25 cellular contexts compared by ENCODE assay signal in the genomic region with DNA sequence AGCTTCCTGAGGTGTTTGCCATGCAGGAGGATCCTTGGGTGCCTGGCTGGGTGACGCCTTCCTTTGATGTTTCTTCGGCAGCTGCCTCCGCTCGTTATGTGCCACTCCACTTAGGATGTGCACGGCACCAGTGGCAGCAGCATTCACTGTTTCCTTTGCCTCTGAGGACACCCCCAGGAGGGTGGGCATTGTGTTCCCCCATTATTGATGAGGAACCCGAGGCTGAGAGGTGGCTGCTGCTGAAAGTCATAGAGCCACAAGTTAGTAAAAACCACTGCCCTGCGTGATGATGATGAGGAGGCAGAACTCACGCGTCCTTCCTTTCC. TPM values are rescaled to one million over a fixed set of nuclear protein-coding genes. Genes with fewer than 3 reads are reported as not detected.
A peak's percentile ranks its signal among the peaks of the same experiment; 100 is the strongest.
DNase-seq lines count a peak whose midpoint lies in the region; ATAC-seq, FAIRE-seq and TF ChIP-seq lines count a peak whose summit lies in the region.
"Had no signal": no experiment of that assay in that cellular context is flagged by ENCODE, and none has a peak within 500 bp of the region (broad histone marks: within the 10 kb centered on the region; RNA-seq: fewer than 3 reads in every experiment).

No MANE protein-coding gene starts in this region.

- TF ChIP-seq CTCF in H1 (IDR thresholded peaks at IDR 0.05; ENCODE audit: control extremely low read depth in 1 of 3, insufficient read depth in 1 of 3, low read depth in 1 of 3, low read length in 3 of 3) (no peak), nephron (IDR thresholded peaks at IDR 0.05; ENCODE audit: unreplicated experiment in 3 of 3) (no peak)

- in situ Hi-C loops in ACHN (cut with HindIII; ENCODE audit: low pct_ligation_motif_present, low pct_unique_long_range_greater_than_20kb, low sequenced_read_pairs) (no loop called here), HAP-1 (cut with MboI; ENCODE audit: low sequenced_read_pairs) (no loop called here)

- H3K4me3 ChIP-seq in SJSA1 (peak overlapping the region; percentile 8; the same call in 1 of the 2 replicates), H1 (ENCODE audit: extremely low read depth in 1 of 4, insufficient read depth in 2 of 4, low read depth in 3 of 4, low read length in 4 of 4) (peak overlapping the region in 2 of 4 experiments; percentile 0 to 26; a peak in 2 of 8 replicates), HAP-1 (no peak overlapping the region)
- H3K4me3 ChIP-seq: breast epithelium, K562, mucosa of descending colon had no signal

- H3K23me2 ChIP-seq in H1 (ENCODE audit: low read depth, low read length): no peaks in the 10 kb centered on the region

- peak overlapping the region; percentile 99 for H2BK12ac ChIP-seq in H1 (ENCODE audit: low read depth, low read length)

- peak overlapping the region; percentile 95 for H4K91ac ChIP-seq in H1 (replicated peaks; ENCODE audit: insufficient read length, low read length)

- H3K4me1 ChIP-seq in SJSA1 (replicated peaks) (peaks cover 68% of the 10 kb centered on the region), H1 (replicated peaks in 1 of 4; ENCODE audit: control insufficient read depth in 3 of 4, insufficient read depth in 4 of 4, low read length in 3 of 4) (peaks cover 20 to 31% (median 24%) of the 10 kb centered on the region in 4 experiments), HAP-1 (no peaks in the 10 kb centered on the region)
- H3K4me1 ChIP-seq: breast epithelium had no signal

- H3K23ac ChIP-seq in H1 (ENCODE audit: insufficient read length): no peak overlapping the region

- peak overlapping the region; percentile 52 for H3K56ac ChIP-seq in H1 (replicated peaks; ENCODE audit: insufficient read length, low read depth, low read length)

- H2BK20ac ChIP-seq in H1 (ENCODE audit: low read length): peak overlapping the region; percentile 97

- H3K4me2 ChIP-seq in H1 (ENCODE audit: insufficient read depth in 1 of 2, low read depth in 2 of 2, low read length in 2 of 2): peak overlapping the region; percentile 36 to 42

- ATAC-seq in GM18502 (IDR thresholded peaks at IDR 0.05; ENCODE audit: poor library complexity, unreplicated experiment): no peak
- ATAC-seq: activated naive CD8-positive, alpha-beta T cell treated with anti-CD3 and anti-CD28 coated beads, Interleukin-2, amount 50 U/mL, for 24 hours; K562; mucosa of descending colon; stimulated activated naive B cell treated with anti-CD40 and anti-IgM and Interleukin-4, amounts not matched to agents 10 μg/mL and 1 μg/mL and 100 μg/mL, for 72 hours had no signal

- POLR2A ChIA-PET in H1 (lab: Charles Lee; ENCODE audit: partially characterized antibody): interaction anchor here (0.6 to 1.7 kb wide), 9 partner anchors 9 to 225 kb away, joined by 3 to 7 read pairs (median 3); partner anchors contain the start of gene PUS1

- no peak for TF ChIP-seq EP300 in H1 (IDR thresholded peaks at IDR 0.05; ENCODE audit: borderline replicate concordance in 1 of 2, low read depth in 2 of 2, low read length in 2 of 2)

- no peaks in the 10 kb centered on the region for H3K9me3 ChIP-seq in SJSA1 (replicated peaks)
- no peaks in the 10 kb centered on the region for H3K9me3 ChIP-seq in H1 (ENCODE audit: insufficient read depth in 2 of 2, low read depth in 1 of 2, low read length in 1 of 2)
- no peaks in the 10 kb centered on the region for H3K9me3 ChIP-seq in HAP-1
- H3K9me3 ChIP-seq: breast epithelium, mucosa of descending colon had no signal

- H3K27ac Mint-ChIP-seq in nephron: peak overlapping the region in 2 of 3 experiments; percentile 12 to 32
- H3K27ac Mint-ChIP-seq: activated CD4-positive, alpha-beta T cell treated with anti-CD3 and anti-CD28 coated beads, Interleukin-2, amount 10 ng/mL, durations not matched to agents 7 days and 5 days; activated naive CD8-positive, alpha-beta T cell treated with anti-CD3 and anti-CD28 coated beads, Interleukin-2, amount 50 U/mL, for 24 hours; CD4-positive, alpha-beta T cell; stimulated activated naive B cell treated with anti-CD40 and anti-IgM and Interleukin-4, amounts not matched to agents 10 μg/mL and 1 μg/mL and 100 μg/mL, for 72 hours had no signal

- H3K36me3 Mint-ChIP-seq in nephron (ENCODE audit: low read depth): peaks cover 82% of the 10 kb centered on the region

- peak overlapping the region; percentile 97 for H3K4ac ChIP-seq in H1 (replicated peaks; ENCODE audit: insufficient read length, low read depth, low read length)

- peak overlapping the region in 3 of 4 experiments; percentile 3 to 20 (median 15); a peak in 5 of 7 replicates for H3K9ac ChIP-seq in H1 (replicated peaks in 1 of 4; ENCODE audit: extremely low read depth in 1 of 4, low read depth in 3 of 4, low read length in 3 of 4)

- no peaks in the 10 kb centered on the region for H3K27me3 ChIP-seq in SJSA1 (replicated peaks)
- no peaks in the 10 kb centered on the region for H3K27me3 ChIP-seq in H1 (replicated peaks in 1 of 4; ENCODE audit: control insufficient read depth in 3 of 4, extremely low read depth in 1 of 4, insufficient read depth in 3 of 4, low read length in 3 of 4)
- H3K27me3 ChIP-seq in HAP-1 (ENCODE audit: low read depth): no peaks in the 10 kb centered on the region
- H3K27me3 ChIP-seq: breast epithelium had no signal

- TF ChIP-seq POLR2A in H1 (IDR thresholded peaks at IDR 0.05; ENCODE audit: control extremely low read depth in 1 of 2, low read depth in 2 of 2, low read length in 2 of 2): no peak

- H3K79me2 ChIP-seq in H1 (ENCODE audit: control insufficient read depth in 1 of 2, insufficient read depth in 2 of 2, low read length in 2 of 2): peaks cover 0 to 16% of the 10 kb centered on the region in 2 experiments; a peak in 2 of 4 replicates

- CTCF ChIA-PET in H1 (lab: Charles Lee; ENCODE audit: partially characterized antibody): no interaction called here

- no peak overlapping the region for H2AFZ ChIP-seq in H1 (ENCODE audit: low read length)

- peak; percentile 50 for DNase-seq in COLO668 (lab: John Stamatoyannopoulos, UW; ENCODE audit: unreplicated experiment)
- no peak for DNase-seq in SJSA1 (ENCODE audit: low read depth in 1 of 2, low spot score in 2 of 2)
- DNase-seq in H1 (ENCODE audit: low read depth in 1 of 2, low spot score in 2 of 2): peak in 1 of 2 experiments; percentile 61
- DNase-seq in ACHN: no peak
- DNase-seq in HAP-1 (ENCODE audit: low spot score in 2 of 2): no peak
- DNase-seq in LoVo (ENCODE audit: low spot score): no peak
- DNase-seq: activated CD4-positive, alpha-beta T cell treated with anti-CD3 and anti-CD28 coated beads, Interleukin-2, amount 10 ng/mL, durations not matched to agents 7 days and 5 days; activated effector memory CD4-positive, alpha-beta T cell treated with Interleukin-2 at 50 U/mL for 16 hours; activated naive CD8-positive, alpha-beta T cell treated with anti-CD3 and anti-CD28 coated beads, Interleukin-2, amount 50 U/mL, for 24 hours; CD4-positive, alpha-beta T cell; DMS 273 treated with DMSO at 0.1 percent for 48 hours; mucosa of descending colon; NCI-H1436 treated with DMSO at 0.1 percent for 48 hours; NCI-H2227 treated with DMSO at 0.1 percent for 48 hours; NCI-H82; Right ventricle myocardium superior; stimulated activated CD4-positive, alpha-beta T cell treated with anti-CD3 and anti-CD28 coated beads, Interleukin-2, amount 100 ng/mL, for 48 hours; stimulated activated naive B cell treated with anti-CD40 and anti-IgM and Interleukin-4, amounts not matched to agents 10 μg/mL and 1 μg/mL and 100 μg/mL, for 72 hours had no signal

- H3K36me3 ChIP-seq in SJSA1: peaks cover 71% of the 10 kb centered on the region
- H3K36me3 ChIP-seq in H1 (ENCODE audit: control insufficient read depth in 2 of 4, insufficient read depth in 4 of 4, low read length in 3 of 4): peaks cover 10 to 54% (median 39%) of the 10 kb centered on the region in 4 experiments
- H3K36me3 ChIP-seq in HAP-1 (replicated peaks): peaks cover 52% of the 10 kb centered on the region
- H3K36me3 ChIP-seq: breast epithelium had no signal

- peak overlapping the region; percentile 92 for H3K27ac ChIP-seq in SJSA1
- peak overlapping the region; percentile 77 for H3K27ac ChIP-seq in H1 (ENCODE audit: low read depth, low read length)
- H3K27ac ChIP-seq: breast epithelium had no signal

- H2BK15ac ChIP-seq in H1 (ENCODE audit: low read length): peak overlapping the region; percentile 78; the same call in 1 of the 2 replicates

- no peak overlapping the region for H3K14ac ChIP-seq in H1 (ENCODE audit: insufficient read length)

- peak overlapping the region; percentile 100 for H2AK5ac ChIP-seq in H1 (ENCODE audit: low read depth, low read length)

- H4K8ac ChIP-seq in H1 (ENCODE audit: extremely low read depth, insufficient read depth, low read length): peak overlapping the region; percentile 93; the same call in 1 of the 2 replicates

- no peak for FAIRE-seq in H1 (lab: Jason Lieb, UNC)
- FAIRE-seq: endothelial cell of umbilical vein, H54, islet of Langerhans, K562 had no signal

- peak overlapping the region; percentile 91 for H4K5ac ChIP-seq in H1 (ENCODE audit: insufficient read length, low read depth, low read length)

- peak overlapping the region; percentile 99 for H2BK5ac ChIP-seq in H1 (ENCODE audit: low read depth, low read length)

- peaks cover 6% of the 10 kb centered on the region; the same call in 1 of the 2 replicates for H3K79me1 ChIP-seq in H1 (ENCODE audit: low read depth, low read length)

- WGBS in H1 (ENCODE audit: extremely low coverage in 1 of 2, insufficient coverage in 1 of 2, insufficient read length in 1 of 2, insufficient replicate concordance in 2 of 2, low coverage in 1 of 2, low lambda C conversion rate in 2 of 2, missing lambda C conversion rate in 1 of 2), 2 experiments: 63% methylated on average over 8 of the region's 9 CpGs; no CpG with 5 or more reads in 1 of the 2 experiments

- TF ChIP-seq RAD21 in H1 (IDR thresholded peaks at IDR 0.05 in 1 of 2, conservative IDR thresholded peaks at IDR 0.05 in 1 of 2; ENCODE audit: low read depth in 2 of 2, low read length in 2 of 2): no peak

- H2BK120ac ChIP-seq in H1 (replicated peaks; ENCODE audit: low read depth, low read length): peak overlapping the region; percentile 78

- H3K27me3 Mint-ChIP-seq in nephron (ENCODE audit: low read depth): no peaks in the 10 kb centered on the region
- H3K27me3 Mint-ChIP-seq: activated CD4-positive, alpha-beta T cell treated with anti-CD3 and anti-CD28 coated beads, Interleukin-2, amount 10 ng/mL, durations not matched to agents 7 days and 5 days; activated naive CD8-positive, alpha-beta T cell treated with anti-CD3 and anti-CD28 coated beads, Interleukin-2, amount 50 U/mL, for 24 hours; CD4-positive, alpha-beta T cell; stimulated activated naive B cell treated with anti-CD40 and anti-IgM and Interleukin-4, amounts not matched to agents 10 μg/mL and 1 μg/mL and 100 μg/mL, for 72 hours had no signal

- no peaks in the 10 kb centered on the region for H4K20me1 ChIP-seq in H1 (replicated peaks in 1 of 2; ENCODE audit: control insufficient read depth in 1 of 2, insufficient read depth in 2 of 2, low read length in 2 of 2)

- H3K18ac ChIP-seq in H1 (ENCODE audit: extremely low read depth, low read length): peak overlapping the region; percentile 100

- no peak overlapping the region for H3K4me3 Mint-ChIP-seq in nephron
- H3K4me3 Mint-ChIP-seq: activated CD4-positive, alpha-beta T cell treated with anti-CD3 and anti-CD28 coated beads, Interleukin-2, amount 10 ng/mL, durations not matched to agents 7 days and 5 days; activated naive CD8-positive, alpha-beta T cell treated with anti-CD3 and anti-CD28 coated beads, Interleukin-2, amount 50 U/mL, for 24 hours; CD4-positive, alpha-beta T cell; stimulated activated naive B cell treated with anti-CD40 and anti-IgM and Interleukin-4, amounts not matched to agents 10 μg/mL and 1 μg/mL and 100 μg/mL, for 72 hours had no signal

- no peaks in the 10 kb centered on the region for H3K9me3 Mint-ChIP-seq in nephron
- H3K9me3 Mint-ChIP-seq: activated CD4-positive, alpha-beta T cell treated with anti-CD3 and anti-CD28 coated beads, Interleukin-2, amount 10 ng/mL, durations not matched to agents 7 days and 5 days; activated naive CD8-positive, alpha-beta T cell treated with anti-CD3 and anti-CD28 coated beads, Interleukin-2, amount 50 U/mL, for 24 hours; CD4-positive, alpha-beta T cell; stimulated activated naive B cell treated with anti-CD40 and anti-IgM and Interleukin-4, amounts not matched to agents 10 μg/mL and 1 μg/mL and 100 μg/mL, for 72 hours had no signal

- peaks cover 16% of the 10 kb centered on the region for H3K4me1 Mint-ChIP-seq in nephron
- H3K4me1 Mint-ChIP-seq: activated CD4-positive, alpha-beta T cell treated with anti-CD3 and anti-CD28 coated beads, Interleukin-2, amount 10 ng/mL, durations not matched to agents 7 days and 5 days; activated naive CD8-positive, alpha-beta T cell treated with anti-CD3 and anti-CD28 coated beads, Interleukin-2, amount 50 U/mL, for 24 hours had no signal

RNA-seq across cellular contexts. Expression of gene EP400, which starts 41.2 kb away (rescaled TPM):
- 9.7 and 10.3 TPM in 2 replicates for total RNA-seq in SJSA1 (2014; rRNA removed; shearing (Covaris generic))
- 69.6 and 69.7 TPM in 2 replicates for total RNA-seq in H1 (2021; fragmentation: NEBNext Ultra II Directional; extraction: Animal tissue kit (Norgen Biotek cat#: 25700))
- polyA plus RNA-seq in H1 (2011; rRNA removed): 13.1 and 16.2 TPM in 2 replicates
- polyA plus RNA-seq in H1 (2011; cell fraction: cytosol; rRNA removed): 9.9 TPM
- polyA plus RNA-seq in H1 (2011; cell fraction: nucleus; rRNA removed): 43.9 TPM
- 41.3 to 47.5 TPM (median 44.4 TPM) in 4 replicates for polyA plus RNA-seq in H1 (2012, experiment 1 of 2)
- 14.9 TPM for polyA plus RNA-seq in H1 (2012, experiment 2 of 2)
- 29.6 TPM for polyA plus RNA-seq in H1 (2013, experiment 1 of 2)
- polyA plus RNA-seq in H1 (2013, experiment 2 of 2): 24.5 TPM
- 22.0 and 23.0 TPM in 2 replicates for polyA minus RNA-seq in H1 (2011; rRNA and poly(A)+ RNA removed)
- polyA minus RNA-seq in H1 (2011; cell fraction: cytosol; rRNA and poly(A)+ RNA removed): 27.4 TPM
- 33.5 TPM for polyA minus RNA-seq in H1 (2011; cell fraction: nucleus; rRNA and poly(A)+ RNA removed)
